Comparison of ENCODE assay signal across 8 cellular contexts in genomic region chr1:162498442-162498785, GRCh38. TPM values are rescaled to one million over a fixed set of nuclear protein-coding genes. Genes with fewer than 3 reads are reported as not detected.
DNase-seq lines count a peak whose midpoint lies in the region; ATAC-seq and TF ChIP-seq lines count a peak whose summit lies in the region.

No MANE protein-coding gene starts in this region.

- H3K4me3 Mint-ChIP-seq in Calu3 (ENCODE audit: low read depth, unreplicated experiment) (peak overlapping the region; percentile 84), IgD-negative memory B cell (peak overlapping the region; percentile 89 to 97 (median 94))

- TF ChIP-seq CTCF in Calu3 (IDR thresholded peaks at IDR 0.05; ENCODE audit: unreplicated experiment) (no peak), ascending aorta (IDR thresholded peaks at IDR 0.05) (no peak), liver (IDR thresholded peaks at IDR 0.05; ENCODE audit: low read depth, low read length, missing input control) (no peak), upper lobe of left lung (IDR thresholded peaks at IDR 0.05) (no peak), GM10248 (IDR thresholded peaks at IDR 0.05; ENCODE audit: control extremely low read depth, extremely low read depth, low read depth, missing control alignments) (no peak)

- peaks cover 17 to 21% of the 10 kb centered on the region in 2 donors for H3K36me3 ChIP-seq in ascending aorta
- peaks cover 7 to 17% (median 12%) of the 10 kb centered on the region in 4 donors for H3K36me3 ChIP-seq in liver (ENCODE audit: control insufficient read depth in 4 of 4, insufficient read depth in 3 of 4, low read depth in 1 of 4, low read length in 3 of 4)
- peaks cover 9 to 37% (median 12%) of the 10 kb centered on the region in 4 donors for H3K36me3 ChIP-seq in upper lobe of left lung

- intact Hi-C loops in Calu3 (cut with micrococcal nuclease; ENCODE audit: unreplicated experiment) (loop anchor here (5.0 kb wide), 2 partner anchors 64 to 76 kb away; partner anchors contain the start of gene UAP1), ascending aorta (cut with DNase I) (loop anchor here (5.0 to 10.0 kb wide), 2 partner anchors 64 to 444 kb away; partner anchors contain the start of gene UAP1)

- POLR2A ChIA-PET in GM10248 (lab: Yijun Ruan, JAX): interaction anchor here (0.6 kb wide), 1 partner anchor 1752 kb away, joined by 3 read pairs; no protein-coding TSS in a partner anchor

- H3K27ac Mint-ChIP-seq in Calu3 (ENCODE audit: unreplicated experiment) (peak overlapping the region; percentile 63), IgD-negative memory B cell (peak overlapping the region; percentile 89 to 97 (median 96))

- CTCF ChIA-PET in Calu3 (lab: Charles Lee): no interaction called here
- CTCF ChIA-PET in GM10248 (lab: Yijun Ruan, JAX): interaction anchor here (1.1 kb wide), 1 partner anchor 10 kb away, joined by 3 read pairs; no protein-coding TSS in a partner anchor

- WGBS in liver: under 1% methylated on average over 7 of the region's 7 CpGs
- WGBS in upper lobe of left lung, 2 donors: 2% methylated on average over 7 of the region's 7 CpGs

- no peak for TF ChIP-seq EP300 in upper lobe of left lung (IDR thresholded peaks at IDR 0.05)

- H3K4me1 ChIP-seq in ascending aorta (peaks cover 4 to 11% of the 10 kb centered on the region in 2 donors), liver (ENCODE audit: control insufficient read depth in 4 of 4, insufficient read depth in 4 of 4, low read length in 3 of 4) (peaks cover 2 to 23% (median 15%) of the 10 kb centered on the region in 4 donors), upper lobe of left lung (peaks cover 22 to 40% (median 29%) of the 10 kb centered on the region in 4 donors)

- H3K9me3 Mint-ChIP-seq in Calu3 (ENCODE audit: low read depth, unreplicated experiment): peaks cover 2% of the 10 kb centered on the region
- H3K9me3 Mint-ChIP-seq in IgD-negative memory B cell: no peaks in the 10 kb centered on the region

- BruUV-seq in Calu3 (replicated peaks; lab: Mats Ljungman, UMichigan): no TSS peak

- H3K27me3 Mint-ChIP-seq in Calu3 (ENCODE audit: unreplicated experiment) (peaks cover 3% of the 10 kb centered on the region), IgD-negative memory B cell (peaks cover 1% of the 10 kb centered on the region)

- H3K27me3 ChIP-seq in ascending aorta (no peaks in the 10 kb centered on the region), liver (ENCODE audit: control insufficient read depth in 4 of 4, insufficient read depth in 4 of 4, low read length in 3 of 4) (no peaks in the 10 kb centered on the region), upper lobe of left lung (no peaks in the 10 kb centered on the region)

- peak overlapping the region; percentile 85 to 99 for H3K4me3 ChIP-seq in ascending aorta
- H3K4me3 ChIP-seq in liver (ENCODE audit: low read depth in 1 of 3, low read length in 3 of 3): peak overlapping the region; percentile 87 to 98 (median 93)
- peak overlapping the region; percentile 68 to 99 (median 86) for H3K4me3 ChIP-seq in upper lobe of left lung

- H3K9me3 ChIP-seq in ascending aorta (no peaks in the 10 kb centered on the region), liver (ENCODE audit: control insufficient read depth in 4 of 4, low read length in 3 of 4) (no peaks in the 10 kb centered on the region), upper lobe of left lung (no peaks in the 10 kb centered on the region)

- TF ChIP-seq RAD21 in liver (IDR thresholded peaks at IDR 0.05): no peak

- DNase-seq in Calu3 (no peak), ascending aorta (ENCODE audit: low spot score in 2 of 2) (no peak), upper lobe of left lung (no peak), GM10248 (ENCODE audit: extremely low spot score) (no peak), activated gamma-delta T cell (lab: John Stamatoyannopoulos, UW) (no peak)

- TF ChIP-seq POLR2A in upper lobe of left lung (IDR thresholded peaks at IDR 0.05): no peak

- H3K9ac ChIP-seq in liver (ENCODE audit: low read depth in 1 of 2, low read length in 2 of 2): peak overlapping the region; percentile 92 to 99

- H3K4me1 Mint-ChIP-seq in Calu3 (ENCODE audit: low read depth, unreplicated experiment) (peaks cover 10% of the 10 kb centered on the region), IgD-negative memory B cell (peaks cover 19 to 25% (median 22%) of the 10 kb centered on the region in 3 donors)

- H3K36me3 Mint-ChIP-seq in Calu3 (ENCODE audit: insufficient read depth, unreplicated experiment): peaks cover 28% of the 10 kb centered on the region
- H3K36me3 Mint-ChIP-seq in IgD-negative memory B cell: no peaks in the 10 kb centered on the region

- H3K27ac ChIP-seq in ascending aorta (peak overlapping the region; percentile 96 to 97), liver (ENCODE audit: low read depth in 1 of 2, low read length in 2 of 2) (peak overlapping the region; percentile 79 to 90), upper lobe of left lung (peak overlapping the region; percentile 92 to 97 (median 94))

- peak; percentile 17 for ATAC-seq in GM21423 (IDR thresholded peaks at IDR 0.05; ENCODE audit: unreplicated experiment)
- ATAC-seq in upper lobe of left lung (ENCODE audit: low FRiP score in 2 of 2): peak in 1 of 2 donors; percentile 42

TF ChIP-seq in liver, 16 proteins besides CTCF, POLR2A, EP300 and RAD21:
- TF ChIP-seq TAF1 (conservative IDR thresholded peaks at IDR 0.05) (no peak), JUND (IDR thresholded peaks at IDR 0.05) (no peak), GABPA (IDR thresholded peaks at IDR 0.05 in 1 of 2, conservative IDR thresholded peaks at IDR 0.05 in 1 of 2) (no peak), REST (IDR thresholded peaks at IDR 0.05) (no peak), FOXA1 (IDR thresholded peaks at IDR 0.05) (no peak), MAX (IDR thresholded peaks at IDR 0.05) (no peak), SP1 (IDR thresholded peaks at IDR 0.05) (no peak), RXRA (IDR thresholded peaks at IDR 0.05) (no peak), HNF4G (IDR thresholded peaks at IDR 0.05) (no peak), HNF4A (conservative IDR thresholded peaks at IDR 0.05) (no peak)

RNA-seq across cellular contexts. Expression of gene UHMK1, which starts 0.8 kb away (rescaled TPM):
- 87.8 and 98.1 TPM in 2 replicates for total RNA-seq in Calu3 (2022)
- polyA plus RNA-seq in IgD-negative memory B cell: 53.7 TPM
- total RNA-seq in ascending aorta: 13.6 TPM
- total RNA-seq in liver: 10 to 100 TPM; 53.4 to 64.3 TPM
- polyA plus RNA-seq in liver: 10 to 100 TPM; 15.8 to 20.4 TPM
- total RNA-seq in upper lobe of left lung: 10 to 100 TPM; 19.3 to 68.2 (median 45.6) TPM
